8 cellular contexts compared by ENCODE assay signal in genomic region chrX:11758400-11759171, GRCh38. TPM values are rescaled to one million over a fixed set of nuclear protein-coding genes. Genes with fewer than 3 reads are reported as not detected.
DNase-seq lines count a peak whose midpoint lies in the region; ATAC-seq and TF ChIP-seq lines count a peak whose summit lies in the region.

No MANE protein-coding gene starts in this region.

- POLR2A ChIA-PET in HEK293 (lab: Yijun Ruan, JAX), result no interaction called here

- peak overlapping the region; percentile 99 for H3K4me3 Mint-ChIP-seq in type B pancreatic cell

- peaks cover 6% of the 10 kb centered on the region; the same call in 1 of the 2 replicates for H3K4me1 ChIP-seq in HEK293 (ENCODE audit: control insufficient read depth, insufficient read depth, low read length)
- H3K4me1 ChIP-seq in heart right ventricle, result peaks cover 0 to 20% (median 9%) of the 10 kb centered on the region in 9 donors

- CTCF ChIA-PET in HEK293 (lab: Yijun Ruan, JAX), result interaction anchor here (0.6 to 1.9 kb wide), 3 partner anchors 12 to 1234 kb away, joined by 3 to 8 read pairs (median 3); no protein-coding TSS in a partner anchor

- peaks cover 0 to 10% (median 0%) of the 10 kb centered on the region in 7 donors for H3K27me3 ChIP-seq in heart right ventricle

- DNase-seq in GM03348 (ENCODE audit: low spot score) (peak; percentile 90), NCI-H1092 treated with DMSO at 0.1 percent for 48 hours (lab: John Stamatoyannopoulos, UW) (peak; percentile 84), T follicular helper cell (ENCODE audit: low read depth) (peak; percentile 82), heart right ventricle (peak; percentile 86 to 89), posterior vena cava (ENCODE audit: low spot score) (peak; percentile 96), type B pancreatic cell (ENCODE audit: extremely low spot score, unreplicated experiment) (peak; percentile 89)

- H3K4me1 Mint-ChIP-seq in type B pancreatic cell (ENCODE audit: unreplicated experiment), result peaks cover 5% of the 10 kb centered on the region

- TF ChIP-seq CTCF in HEK293 (tag by site-specific recombination; IDR thresholded peaks at IDR 0.05) (peak; percentile 53), heart right ventricle (IDR thresholded peaks at IDR 0.05) (peak; percentile 65 to 95 (median 81)), type B pancreatic cell (conservative IDR thresholded peaks at IDR 0.05) (peak; percentile 88)

- H3K9me3 Mint-ChIP-seq in type B pancreatic cell, result no peaks in the 10 kb centered on the region

- no peaks in the 10 kb centered on the region for H3K36me3 Mint-ChIP-seq in type B pancreatic cell

- WGBS in adipose tissue, 3 donors, result 0 to 41% (median 0%) methylated on average over 27 to 64 of the region's 66 CpGs
- 1% methylated on average over 17 to 48 of the region's 66 CpGs for WGBS in heart right ventricle, 2 donors

- H3K27me3 Mint-ChIP-seq in type B pancreatic cell, result no peaks in the 10 kb centered on the region

- peaks cover 10 to 30% of the 10 kb centered on the region in 2 experiments; a peak in 2 of 3 replicates for H3K36me3 ChIP-seq in HEK293 (ENCODE audit: control insufficient read depth in 2 of 2, insufficient read depth in 1 of 2, low read length in 2 of 2)
- peaks cover 0 to 31% (median 21%) of the 10 kb centered on the region in 9 donors for H3K36me3 ChIP-seq in heart right ventricle

- peak; percentile 82 to 95 (median 94) for ATAC-seq in heart right ventricle

- intact Hi-C loops in heart right ventricle (cut with DNase I), result no loop called here
- intact Hi-C loops in posterior vena cava (cut with DNase I), result loop anchor here in 1 of 2 donors (10.0 kb wide), 1 partner anchor 56 kb away; no protein-coding TSS in a partner anchor

- peak overlapping the region; percentile 58 for H3K4me3 ChIP-seq in HEK293 (ENCODE audit: low read depth, low read length)
- H3K4me3 ChIP-seq in heart right ventricle, result peak overlapping the region; percentile 55 to 84 (median 74)

- H3K9me3 ChIP-seq in HEK293 (ENCODE audit: control insufficient read depth, insufficient read depth, low read depth, low read length), result no peaks in the 10 kb centered on the region
- no peaks in the 10 kb centered on the region for H3K9me3 ChIP-seq in heart right ventricle

- H3K27ac Mint-ChIP-seq in type B pancreatic cell, result peak overlapping the region; percentile 99

- peak overlapping the region; percentile 74; the same call in 1 of the 2 replicates for H3K27ac ChIP-seq in HEK293 (ENCODE audit: extremely low read depth, low read depth, low read length)
- peak overlapping the region; percentile 79 for H3K27ac ChIP-seq in adipose tissue (ENCODE audit: low read depth, low read length)
- H3K27ac ChIP-seq in heart right ventricle, result peak overlapping the region in 9 of 10 donors; percentile 86 to 94 (median 89)

TF ChIP-seq in HEK293, 187 proteins besides CTCF, POLR2A, EP300 and RAD21 (continues in another document):
- TF ChIP-seq PATZ1 (tag by site-specific recombination; IDR thresholded peaks at IDR 0.05) (0 out of 2 replicates have a peak, but pooled peaks have one; percentile 41), GLIS1 (tag by site-specific recombination; IDR thresholded peaks at IDR 0.05) (no peak), ZNF843 (tag by site-specific recombination; IDR thresholded peaks at IDR 0.05) (no peak), HOXD13 (CRISPR knock-in tag; IDR thresholded peaks at IDR 0.05; ENCODE audit: borderline replicate concordance) (no peak), ZNF610 (tag by site-specific recombination; IDR thresholded peaks at IDR 0.05; ENCODE audit: borderline replicate concordance) (no peak), ZNF248 (tag by site-specific recombination; IDR thresholded peaks at IDR 0.05) (no peak), ZNF585B (tag by site-specific recombination; IDR thresholded peaks at IDR 0.05) (peak; percentile 53; the same call in 1 of the 2 replicates), SCRT1 (tag by site-specific recombination; IDR thresholded peaks at IDR 0.05; ENCODE audit: borderline replicate concordance) (no peak), ZBTB10 (tag by site-specific recombination; IDR thresholded peaks at IDR 0.05) (peak; percentile 55; the same call in 1 of the 2 replicates), ZNF555 (tag by site-specific recombination; conservative IDR thresholded peaks at IDR 0.05) (no peak), ZNF37A (tag by site-specific recombination; IDR thresholded peaks at IDR 0.05) (no peak)
- TF ChIP-seq, protein P1, sequence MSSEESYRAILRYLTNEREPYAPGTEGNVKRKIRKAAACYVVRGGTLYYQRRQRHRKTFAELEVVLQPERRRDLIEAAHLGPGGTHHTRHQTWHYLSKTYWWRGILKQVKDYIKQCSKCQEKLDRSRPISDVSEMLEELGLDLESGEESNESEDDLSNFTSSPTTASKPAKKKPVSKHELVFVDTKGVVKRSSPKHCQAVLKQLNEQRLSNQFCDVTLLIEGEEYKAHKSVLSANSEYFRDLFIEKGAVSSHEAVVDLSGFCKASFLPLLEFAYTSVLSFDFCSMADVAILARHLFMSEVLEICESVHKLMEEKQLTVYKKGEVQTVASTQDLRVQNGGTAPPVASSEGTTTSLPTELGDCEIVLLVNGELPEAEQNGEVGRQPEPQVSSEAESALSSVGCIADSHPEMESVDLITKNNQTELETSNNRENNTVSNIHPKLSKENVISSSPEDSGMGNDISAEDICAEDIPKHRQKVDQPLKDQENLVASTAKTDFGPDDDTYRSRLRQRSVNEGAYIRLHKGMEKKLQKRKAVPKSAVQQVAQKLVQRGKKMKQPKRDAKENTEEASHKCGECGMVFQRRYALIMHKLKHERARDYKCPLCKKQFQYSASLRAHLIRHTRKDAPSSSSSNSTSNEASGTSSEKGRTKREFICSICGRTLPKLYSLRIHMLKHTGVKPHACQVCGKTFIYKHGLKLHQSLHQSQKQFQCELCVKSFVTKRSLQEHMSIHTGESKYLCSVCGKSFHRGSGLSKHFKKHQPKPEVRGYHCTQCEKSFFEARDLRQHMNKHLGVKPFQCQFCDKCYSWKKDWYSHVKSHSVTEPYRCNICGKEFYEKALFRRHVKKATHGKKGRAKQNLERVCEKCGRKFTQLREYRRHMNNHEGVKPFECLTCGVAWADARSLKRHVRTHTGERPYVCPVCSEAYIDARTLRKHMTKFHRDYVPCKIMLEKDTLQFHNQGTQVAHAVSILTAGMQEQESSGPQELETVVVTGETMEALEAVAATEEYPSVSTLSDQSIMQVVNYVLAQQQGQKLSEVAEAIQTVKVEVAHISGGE (tag by site-specific recombination; conservative IDR thresholded peaks at IDR 0.05; ENCODE audit: low read depth), result 0 out of 2 replicates have a peak, but pooled peaks have one; percentile 20
- TF ChIP-seq, protein P2, sequence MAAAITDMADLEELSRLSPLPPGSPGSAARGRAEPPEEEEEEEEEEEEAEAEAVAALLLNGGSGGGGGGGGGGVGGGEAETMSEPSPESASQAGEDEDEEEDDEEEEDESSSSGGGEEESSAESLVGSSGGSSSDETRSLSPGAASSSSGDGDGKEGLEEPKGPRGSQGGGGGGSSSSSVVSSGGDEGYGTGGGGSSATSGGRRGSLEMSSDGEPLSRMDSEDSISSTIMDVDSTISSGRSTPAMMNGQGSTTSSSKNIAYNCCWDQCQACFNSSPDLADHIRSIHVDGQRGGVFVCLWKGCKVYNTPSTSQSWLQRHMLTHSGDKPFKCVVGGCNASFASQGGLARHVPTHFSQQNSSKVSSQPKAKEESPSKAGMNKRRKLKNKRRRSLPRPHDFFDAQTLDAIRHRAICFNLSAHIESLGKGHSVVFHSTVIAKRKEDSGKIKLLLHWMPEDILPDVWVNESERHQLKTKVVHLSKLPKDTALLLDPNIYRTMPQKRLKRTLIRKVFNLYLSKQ (tag by site-specific recombination; IDR thresholded peaks at IDR 0.05; ENCODE audit: borderline replicate concordance), result no peak

RNA-seq across cellular contexts. Expression of gene MSL3, which starts 0.5 kb away (rescaled TPM):
- polyA plus RNA-seq in adipose tissue (10 to 100 TPM in 2 of 3 donors, 1 to 10 TPM in 1; 8.5 to 38.6 (median 16.7) TPM), heart right ventricle (10 to 100 TPM; 17.8 to 24.1 TPM)
- total RNA-seq in heart right ventricle (10 to 100 TPM in 9 of 10 donors, 1 to 10 TPM in 1; 7.7 to 18.1 (median 11.0) TPM), posterior vena cava (10 to 100 TPM; 25.5 to 36.7 TPM), type B pancreatic cell (ENCODE audit: low replicate concordance) (24.5 and 34.0 TPM in 2 replicates)

Comparison
In these comparisons a context has a peak if more than half of its experiments do, and no peak if none do; other contexts are left out.
1. Peak in every context shown above with its lines: DNase-seq, ATAC-seq, H3K4me3 ChIP-seq and H3K27ac ChIP-seq.